In genomic region chr1:25723250-25723880, GRCh38 we compare ENCODE assay signal across 1 cellular context.
TF ChIP-seq lines count a peak whose summit lies in the region.

No MANE protein-coding gene starts in this region.

TF ChIP-seq in H1, 55 proteins besides CTCF, POLR2A, EP300 and RAD21:
- TF ChIP-seq ATF3 (IDR thresholded peaks at IDR 0.05; ENCODE audit: insufficient read depth, low read depth, low read length) (0 out of 2 replicates have a peak, but pooled peaks have one; percentile 19), SRF (IDR thresholded peaks at IDR 0.05; ENCODE audit: low read depth, low read length) (no peak), MAFK (IDR thresholded peaks at IDR 0.05; ENCODE audit: low read depth, low read length) (peak; percentile 98), KDM1A (IDR thresholded peaks at IDR 0.05; ENCODE audit: borderline replicate concordance, low read length) (peak; percentile 64), BACH1 (IDR thresholded peaks at IDR 0.05; ENCODE audit: low read length) (peak; percentile 93), PHF8 (conservative IDR thresholded peaks at IDR 0.05; ENCODE audit: low read depth, low read length) (no peak)
